Comparison of ENCODE assay signal across 1 cellular context in genomic region chr6:81863123-81863522, GRCh38.
TF ChIP-seq lines count a peak whose summit lies in the region.

No MANE protein-coding gene starts in this region.

TF ChIP-seq in IMR-90, 13 proteins besides CTCF, POLR2A, EP300 and RAD21 (continued from another document):
- TF ChIP-seq ELK1 (IDR thresholded peaks at IDR 0.05; ENCODE audit: borderline replicate concordance, low read depth, low read length) (no peak), CHD1 (IDR thresholded peaks at IDR 0.05; ENCODE audit: low read depth, low read length) (no peak), BHLHE40 (IDR thresholded peaks at IDR 0.05; ENCODE audit: low read depth, low read length) (no peak), MAFK (IDR thresholded peaks at IDR 0.05; ENCODE audit: low read depth, low read length) (no peak), SMC3 (IDR thresholded peaks at IDR 0.05; ENCODE audit: low read depth, low read length) (no peak), USF2 (IDR thresholded peaks at IDR 0.05; ENCODE audit: low read depth, low read length) (no peak), RFX5 (IDR thresholded peaks at IDR 0.05; ENCODE audit: low read depth, low read length) (no peak), FOS (IDR thresholded peaks at IDR 0.05; ENCODE audit: low read depth, low read length) (no peak), MAZ (IDR thresholded peaks at IDR 0.05; ENCODE audit: borderline replicate concordance, low read depth, low read length) (no peak)
